ENCODE assay signal across 8 cellular contexts in genomic region chr14:30270200-30271161, GRCh38.
DNase-seq lines count a peak whose midpoint lies in the region; ATAC-seq and TF ChIP-seq lines count a peak whose summit lies in the region.

No MANE protein-coding gene starts in this region.

- H3K27me3 ChIP-seq in GM06990 (replicated peaks; ENCODE audit: control insufficient read depth, insufficient read depth, low read length), result no peaks in the 10 kb centered on the region
- H3K27me3 ChIP-seq in HAP-1 (ENCODE audit: low read depth), result peaks cover 13% of the 10 kb centered on the region; the same call in 1 of the 2 replicates
- no peaks in the 10 kb centered on the region for H3K27me3 ChIP-seq in uterus

- no peak for TF ChIP-seq POLR2A in uterus (IDR thresholded peaks at IDR 0.05)

- DNase-seq in GM06990 (ENCODE audit: extremely low read depth, insufficient read length), result peak; percentile 36
- DNase-seq in HAP-1 (ENCODE audit: low spot score in 2 of 2), result peak; percentile 80 to 90
- DNase-seq in LNCaP clone FGC (ENCODE audit: low read depth), result peak; percentile 78
- DNase-seq in RWPE1 (ENCODE audit: low spot score), result peak; percentile 64
- DNase-seq in activated naive CD4-positive, alpha-beta T cell treated with Interleukin-2 at 50 U/mL for 16 hours, result peak; percentile 46
- DNase-seq in Right ventricle myocardium inferior (ENCODE audit: missing footprints), result peak; percentile 88
- DNase-seq in pons (ENCODE audit: low spot score), result peak; percentile 87
- DNase-seq in uterus, result peak; percentile 55 to 72

- H3K27ac ChIP-seq in RWPE1, result no peak overlapping the region
- no peak overlapping the region for H3K27ac ChIP-seq in uterus

- intact Hi-C loops in Right ventricle myocardium inferior (cut with DNase I), result no loop called here
- intact Hi-C loops in uterus (cut with DNase I; ENCODE audit: low total_unique reads), result no loop called here

- peak; percentile 97 for ATAC-seq in Right ventricle myocardium inferior

- no peaks in the 10 kb centered on the region for H3K9me3 ChIP-seq in HAP-1
- no peaks in the 10 kb centered on the region for H3K9me3 ChIP-seq in uterus

- H3K4me3 ChIP-seq in GM06990 (replicated peaks; ENCODE audit: low read depth, low read length) (no peak overlapping the region), HAP-1 (no peak overlapping the region), LNCaP clone FGC (ENCODE audit: low read depth, low read length) (no peak overlapping the region), uterus (no peak overlapping the region)

- no peaks in the 10 kb centered on the region for H3K36me3 ChIP-seq in GM06990 (ENCODE audit: control insufficient read depth, insufficient read depth, low read length)
- H3K36me3 ChIP-seq in HAP-1 (replicated peaks), result no peaks in the 10 kb centered on the region
- no peaks in the 10 kb centered on the region for H3K36me3 ChIP-seq in uterus

- in situ Hi-C loops in HAP-1 (cut with MboI; ENCODE audit: low sequenced_read_pairs), result no loop called here

- CTCF ChIA-PET in RWPE1 (lab: Yijun Ruan, JAX), result interaction anchor here (0.6 to 5.2 kb wide), 22 partner anchors 8 to 701 kb away, joined by 3 to 28 read pairs (median 4); no protein-coding TSS in a partner anchor

- POLR2A ChIA-PET in RWPE1 (lab: Yijun Ruan, JAX; ENCODE audit: low non-redundant PET), result no interaction called here

- TF ChIP-seq CTCF in GM06990 (IDR thresholded peaks at IDR 0.05; ENCODE audit: insufficient read depth, low read length, poor library complexity, severe bottlenecking), result peak; percentile 96
- TF ChIP-seq CTCF in LNCaP clone FGC (IDR thresholded peaks at IDR 0.05; ENCODE audit: control insufficient read depth, extremely low read depth, insufficient read depth), result peak; percentile 94
- TF ChIP-seq CTCF in RWPE1 (conservative IDR thresholded peaks at IDR 0.05; ENCODE audit: low read depth), result peak; percentile 89
- peak; percentile 43 to 58 (median 50) for TF ChIP-seq CTCF in uterus (IDR thresholded peaks at IDR 0.05)

- H3K4me1 ChIP-seq in HAP-1, result no peaks in the 10 kb centered on the region
- no peaks in the 10 kb centered on the region for H3K4me1 ChIP-seq in uterus

Comparison
In these comparisons a context has a peak if more than half of its experiments do, and no peak if none do; other contexts are left out.
1. DNase-seq: peak in every context shown above with its lines; median percentile 88 in Right ventricle myocardium inferior; 87 in pons; 85 in HAP-1; 78 in LNCaP clone FGC; 64 in RWPE1; 64 in uterus; 46 in activated naive CD4-positive, alpha-beta T cell treated with Interleukin-2 at 50 U/mL for 16 hours; 36 in GM06990.